In genomic region chr19:55251296-55252081, GRCh38 we compare ENCODE assay signal across 8 cellular contexts. TPM values are rescaled to one million over a fixed set of nuclear protein-coding genes. Genes with fewer than 3 reads are reported as not detected.
DNase-seq lines count a peak whose midpoint lies in the region; ATAC-seq and TF ChIP-seq lines count a peak whose summit lies in the region.

No MANE protein-coding gene starts in this region.

- H3K9me3 ChIP-seq in sigmoid colon, result no peaks in the 10 kb centered on the region

- TF ChIP-seq CTCF in RWPE1 (conservative IDR thresholded peaks at IDR 0.05; ENCODE audit: low read depth), result no peak
- TF ChIP-seq CTCF in nephron progenitor cell (IDR thresholded peaks at IDR 0.05), result no peak
- TF ChIP-seq CTCF in sigmoid colon (IDR thresholded peaks at IDR 0.05), result no peak

- CTCF ChIA-PET in RWPE1 (lab: Yijun Ruan, JAX), result interaction anchor here (0.6 kb wide), 2 partner anchors 92 to 140 kb away, joined by 3 to 4 read pairs; no protein-coding TSS in a partner anchor

- peak; percentile 36 for ATAC-seq in activated naive CD8-positive, alpha-beta T cell treated with anti-CD3 and anti-CD28 coated beads, Interleukin-2, amount 50 U/mL, for 24 hours
- ATAC-seq in HG03097 (IDR thresholded peaks at IDR 0.05; ENCODE audit: low FRiP score, unreplicated experiment), result no peak
- no peak for ATAC-seq in activated CD4-positive, CD25-positive, alpha-beta regulatory T cell treated with anti-CD3 and anti-CD28 coated beads, Interleukin-2, amount 50 U/mL, for 24 hours

- peaks cover 34% of the 10 kb centered on the region for H3K36me3 Mint-ChIP-seq in activated naive CD8-positive, alpha-beta T cell treated with anti-CD3 and anti-CD28 coated beads, Interleukin-2, amount 50 U/mL, for 24 hours (ENCODE audit: low read depth)
- H3K36me3 Mint-ChIP-seq in nephron progenitor cell (ENCODE audit: low read depth), result no peaks in the 10 kb centered on the region

- H3K9me3 Mint-ChIP-seq in activated naive CD8-positive, alpha-beta T cell treated with anti-CD3 and anti-CD28 coated beads, Interleukin-2, amount 50 U/mL, for 24 hours, result no peaks in the 10 kb centered on the region
- no peaks in the 10 kb centered on the region for H3K9me3 Mint-ChIP-seq in nephron progenitor cell

- POLR2A ChIA-PET in RWPE1 (lab: Yijun Ruan, JAX; ENCODE audit: low non-redundant PET), result no interaction called here

- intact Hi-C loops in sigmoid colon (cut with DNase I), result no loop called here

- TF ChIP-seq EP300 in sigmoid colon (IDR thresholded peaks at IDR 0.05), result no peak

- H3K27me3 Mint-ChIP-seq in activated naive CD8-positive, alpha-beta T cell treated with anti-CD3 and anti-CD28 coated beads, Interleukin-2, amount 50 U/mL, for 24 hours, result no peaks in the 10 kb centered on the region
- H3K27me3 Mint-ChIP-seq in nephron progenitor cell (ENCODE audit: low read depth, poor library complexity), result no peaks in the 10 kb centered on the region

- H3K4me1 Mint-ChIP-seq in activated naive CD8-positive, alpha-beta T cell treated with anti-CD3 and anti-CD28 coated beads, Interleukin-2, amount 50 U/mL, for 24 hours, result peaks cover 74% of the 10 kb centered on the region
- peaks cover 70% of the 10 kb centered on the region for H3K4me1 Mint-ChIP-seq in nephron progenitor cell

- peak overlapping the region; percentile 99 for H3K27ac Mint-ChIP-seq in activated naive CD8-positive, alpha-beta T cell treated with anti-CD3 and anti-CD28 coated beads, Interleukin-2, amount 50 U/mL, for 24 hours
- peak overlapping the region; percentile 45 for H3K27ac Mint-ChIP-seq in nephron progenitor cell

- H3K36me3 ChIP-seq in sigmoid colon, result peaks cover 1 to 5% (median 4%) of the 10 kb centered on the region in 4 donors

- no peak for TF ChIP-seq POLR2A in sigmoid colon (IDR thresholded peaks at IDR 0.05)

- H3K4me1 ChIP-seq in sigmoid colon, result peaks cover 0 to 75% (median 37%) of the 10 kb centered on the region in 4 donors

- no peaks in the 10 kb centered on the region for H3K27me3 ChIP-seq in sigmoid colon

- H3K4me3 Mint-ChIP-seq in activated naive CD8-positive, alpha-beta T cell treated with anti-CD3 and anti-CD28 coated beads, Interleukin-2, amount 50 U/mL, for 24 hours, result peak overlapping the region; percentile 95
- no peak overlapping the region for H3K4me3 Mint-ChIP-seq in nephron progenitor cell

- DNase-seq in Daoy (ENCODE audit: low read depth), result peak; percentile 77
- DNase-seq in RWPE1 (ENCODE audit: low spot score), result no peak
- peak; percentile 60 for DNase-seq in activated naive CD8-positive, alpha-beta T cell treated with anti-CD3 and anti-CD28 coated beads, Interleukin-2, amount 50 U/mL, for 24 hours
- DNase-seq in nephron progenitor cell, result no peak
- DNase-seq in H4 (ENCODE audit: low spot score), result no peak
- no peak for DNase-seq in sigmoid colon

- no peak overlapping the region for H3K4me3 ChIP-seq in sigmoid colon

- H3K27ac ChIP-seq in RWPE1 (peak overlapping the region; percentile 99), sigmoid colon (no peak overlapping the region)

- WGBS in sigmoid colon, 2 donors, result 33 to 60% methylated on average over 20 of the region's 20 CpGs

RNA-seq across cellular contexts. Expression of gene PPP6R1, which starts 7.3 kb away (rescaled TPM):
- 26.5 and 38.0 TPM in 2 replicates for total RNA-seq in Daoy (2014; rRNA removed; shearing (Covaris generic))
- total RNA-seq in H4 (2014; rRNA removed; shearing (Covaris generic)), result 29.7 and 31.8 TPM in 2 replicates
- 10 to 100 TPM; 17.1 to 46.8 (median 24.9) TPM for total RNA-seq in sigmoid colon
- 10 to 100 TPM; 19.8 to 78.1 (median 22.9) TPM for polyA plus RNA-seq in sigmoid colon

RNA-seq across cellular contexts. Expression of gene TMEM86B, which starts 22.9 kb away (rescaled TPM):
- total RNA-seq in Daoy (2014; rRNA removed; shearing (Covaris generic)), result 0.95 and 1.8 TPM in 2 replicates
- total RNA-seq in H4 (2014; rRNA removed; shearing (Covaris generic)), result 0.81 TPM in 1 of 2 replicates, not detected in the other
- 1 to 10 TPM; 1.1 to 3.6 (median 1.8) TPM for total RNA-seq in sigmoid colon
- 1 to 10 TPM in 2 of 3 donors, under 1 TPM in 1; 0.69 to 7.9 (median 1.8) TPM for polyA plus RNA-seq in sigmoid colon

RNA-seq across cellular contexts. Expression of gene HSPBP1, which starts 28.4 kb away (rescaled TPM):
- total RNA-seq in Daoy (2014; rRNA removed; shearing (Covaris generic)), result 104 and 113 TPM in 2 replicates
- 57.7 and 65.2 TPM in 2 replicates for total RNA-seq in H4 (2014; rRNA removed; shearing (Covaris generic))
- 10 to 100 TPM; 19.7 to 30.5 (median 23.8) TPM for total RNA-seq in sigmoid colon
- 10 to 100 TPM; 31.8 to 62.7 (median 32.4) TPM for polyA plus RNA-seq in sigmoid colon

RNA-seq across cellular contexts. Expression of gene BRSK1, which starts 32.3 kb away (rescaled TPM):
- total RNA-seq in Daoy (2014; rRNA removed; shearing (Covaris generic)), result 6.3 and 9.0 TPM in 2 replicates
- total RNA-seq in H4 (2014; rRNA removed; shearing (Covaris generic)), result 4.6 and 13.1 TPM in 2 replicates
- total RNA-seq in sigmoid colon, result 10 to 100 TPM in 2 of 4 donors, 1 to 10 TPM in 2; 3.9 to 20.6 (median 10.8) TPM
- 1 to 10 TPM in 2 of 3 donors, not detected in 1; 2.9 to 4.2 TPM for polyA plus RNA-seq in sigmoid colon

RNA-seq across cellular contexts. Expression of gene PTPRH, which starts 42.2 kb away (rescaled TPM):
- 4.1 and 8.6 TPM in 2 replicates for total RNA-seq in Daoy (2014; rRNA removed; shearing (Covaris generic))
- total RNA-seq in H4 (2014; rRNA removed; shearing (Covaris generic)), result 3.8 and 5.5 TPM in 2 replicates
- total RNA-seq in sigmoid colon, result 1 to 10 TPM in 3 of 4 donors, under 1 TPM in 1; 0.95 to 4.3 (median 2.0) TPM
- polyA plus RNA-seq in sigmoid colon, result 10 to 100 TPM; 31.2 to 61.3 (median 33.3) TPM

Comparison
In these comparisons a context has a peak if more than half of its experiments do, and no peak if none do; other contexts are left out.
1. DNase-seq: peak in Daoy (single experiment) and activated naive CD8-positive, alpha-beta T cell treated with anti-CD3 and anti-CD28 coated beads, Interleukin-2, amount 50 U/mL, for 24 hours (single experiment); none in RWPE1 (single experiment), nephron progenitor cell (single experiment), H4 (single experiment) and sigmoid colon (single experiment).